ENCODE assay signal across 13 cellular contexts in the genomic region with DNA sequence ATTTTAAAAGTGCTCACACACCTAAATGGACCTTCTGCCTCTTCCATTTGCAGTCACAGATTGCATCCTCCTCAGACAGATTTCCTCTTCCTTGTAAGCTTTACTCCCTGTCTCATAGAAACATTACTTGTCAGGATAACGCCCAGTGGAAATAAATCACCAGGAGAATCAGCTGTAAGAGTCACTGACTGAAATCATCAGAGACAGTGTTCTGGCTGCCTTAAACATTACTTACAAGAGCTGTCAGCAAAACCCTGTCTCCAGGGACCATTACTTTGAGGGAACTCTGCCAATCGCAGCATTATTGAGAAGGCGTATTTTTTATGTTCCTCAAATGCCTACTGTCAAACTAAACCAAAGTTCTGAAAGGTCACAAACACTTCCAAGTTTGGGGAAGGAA. TPM values are rescaled to one million over a fixed set of nuclear protein-coding genes. Genes with fewer than 3 reads are reported as not detected.
DNase-seq lines count a peak whose midpoint lies in the region; ATAC-seq, FAIRE-seq and TF ChIP-seq lines count a peak whose summit lies in the region.
"Had no signal": no experiment of that assay in that cellular context is flagged by ENCODE, and none has a peak within 500 bp of the region (broad histone marks: within the 10 kb centered on the region; RNA-seq: fewer than 3 reads in every experiment).

No MANE protein-coding gene starts in this region.

- H3K36me3 ChIP-seq in breast epithelium (no peaks in the 10 kb centered on the region), endothelial cell of umbilical vein (ENCODE audit: control insufficient read depth in 2 of 2, extremely low read depth in 1 of 2, insufficient read depth in 2 of 2, low read length in 2 of 2) (no peaks in the 10 kb centered on the region), mesenchymal stem cell (ENCODE audit: control insufficient read depth in 1 of 2, insufficient read depth in 2 of 2, low read depth in 1 of 2, low read length in 2 of 2) (no peaks in the 10 kb centered on the region)
- H3K36me3 ChIP-seq: cardiac muscle cell had no signal

- H3K79me2 ChIP-seq in endothelial cell of umbilical vein (ENCODE audit: control insufficient read depth, insufficient read depth, low read length) (peaks cover 84% of the 10 kb centered on the region), H9 (ENCODE audit: insufficient read depth, low read length) (peaks cover 13% of the 10 kb centered on the region; the same call in 1 of the 2 replicates)

- no peak overlapping the region for H2BK5ac ChIP-seq in mesenchymal stem cell (ENCODE audit: low read depth, low read length, poor library complexity, severe bottlenecking)
- H2BK5ac ChIP-seq in H9 (ENCODE audit: insufficient read length, low read length), result no peak overlapping the region

- no peak overlapping the region for H2BK20ac ChIP-seq in H9 (ENCODE audit: low read depth, low read length, poor library complexity, severe bottlenecking)

- H3K9me3 ChIP-seq in breast epithelium (no peaks in the 10 kb centered on the region), endothelial cell of umbilical vein (replicated peaks; ENCODE audit: control insufficient read depth, insufficient read depth, low read length) (no peaks in the 10 kb centered on the region), mesenchymal stem cell (ENCODE audit: control insufficient read depth, low read length) (no peaks in the 10 kb centered on the region), H9 (ENCODE audit: control insufficient read depth, low read depth, low read length) (no peaks in the 10 kb centered on the region)

- no peak overlapping the region for H3K4me3 Mint-ChIP-seq in MCF 10A (ENCODE audit: unreplicated experiment)
- H3K4me3 Mint-ChIP-seq in H9, result no peak overlapping the region
- H3K4me3 Mint-ChIP-seq: naive B cell had no signal

- H3K23ac ChIP-seq in mesenchymal stem cell (ENCODE audit: low read length in 2 of 2), result no peak overlapping the region
- H3K23ac ChIP-seq in H9 (ENCODE audit: insufficient read length, low read depth, low read length), result no peak overlapping the region

- no peak for TF ChIP-seq POLR2A in breast epithelium (IDR thresholded peaks at IDR 0.05)
- TF ChIP-seq POLR2A in endothelial cell of umbilical vein (IDR thresholded peaks at IDR 0.05; ENCODE audit: low read depth, low read length), result no peak

- no peaks in the 10 kb centered on the region for H3K4me1 ChIP-seq in breast epithelium
- peaks cover 35% of the 10 kb centered on the region for H3K4me1 ChIP-seq in endothelial cell of umbilical vein (ENCODE audit: control insufficient read depth, extremely low read depth, insufficient read depth, low read length)
- H3K4me1 ChIP-seq in mesenchymal stem cell (ENCODE audit: control insufficient read depth, insufficient read depth, low read depth, low read length), result peaks cover 2% of the 10 kb centered on the region
- no peaks in the 10 kb centered on the region for H3K4me1 ChIP-seq in H9 (ENCODE audit: insufficient read depth, low read length)

- no peak for FAIRE-seq in endothelial cell of umbilical vein (lab: Jason Lieb, UNC)

- dilution Hi-C loops in endothelial cell of umbilical vein (cut with MboI; ENCODE audit: extremely low pct_ligation_motif_present, low sequenced_read_pairs), result no loop called here

- no peak overlapping the region for H4K8ac ChIP-seq in mesenchymal stem cell (ENCODE audit: low read length)
- H4K8ac ChIP-seq in H9 (replicated peaks; ENCODE audit: insufficient read length, low read depth, low read length), result no peak overlapping the region

- H3K27me3 Mint-ChIP-seq in MCF 10A (ENCODE audit: insufficient read depth, unreplicated experiment), result no peaks in the 10 kb centered on the region
- no peaks in the 10 kb centered on the region for H3K27me3 Mint-ChIP-seq in H9 (ENCODE audit: low read depth)

- POLR2A ChIA-PET in MCF 10A (lab: Yijun Ruan, JAX), result interaction anchor here (0.9 kb wide), 1 partner anchor 15 kb away, joined by 4 read pairs; no protein-coding TSS in a partner anchor
- POLR2A ChIA-PET in endothelial cell of umbilical vein (lab: Charles Lee), result no interaction called here

- H4K91ac ChIP-seq in mesenchymal stem cell (ENCODE audit: low read length) (no peak overlapping the region), H9 (ENCODE audit: insufficient read length, low read depth, low read length) (no peak overlapping the region)

- H2AK5ac ChIP-seq in mesenchymal stem cell (ENCODE audit: low read length, severe bottlenecking) (no peak overlapping the region), H9 (ENCODE audit: insufficient read length, low read length) (no peak overlapping the region)

- H3K36me3 Mint-ChIP-seq in MCF 10A (ENCODE audit: insufficient read depth, unreplicated experiment), result no peaks in the 10 kb centered on the region
- H3K36me3 Mint-ChIP-seq in H9 (ENCODE audit: insufficient read depth in 1 of 3, low read depth in 3 of 3), result peaks cover 9 to 43% (median 12%) of the 10 kb centered on the region in 3 experiments
- H3K36me3 Mint-ChIP-seq: naive B cell had no signal

- H4K20me1 ChIP-seq in endothelial cell of umbilical vein (replicated peaks; ENCODE audit: control insufficient read depth, extremely low read depth, insufficient read depth, low read length) (no peaks in the 10 kb centered on the region), H9 (ENCODE audit: control insufficient read depth, insufficient read depth, insufficient read length) (no peaks in the 10 kb centered on the region)

- no peak overlapping the region for H3K18ac ChIP-seq in mesenchymal stem cell (ENCODE audit: low read depth in 1 of 2, low read length in 2 of 2)
- no peak overlapping the region for H3K18ac ChIP-seq in H9 (ENCODE audit: insufficient read length, low read depth, low read length)

- WGBS in mesenchymal stem cell, result under 1% methylated on average over 3 of the region's 3 CpGs
- WGBS in H9 (ENCODE audit: extremely low coverage, insufficient read length, low lambda C conversion rate), result no CpG with 5 or more reads among the region's 3 CpGs

- DNase-seq in breast epithelium (ENCODE audit: low spot score in 2 of 2), result no peak
- DNase-seq in MCF 10A (ENCODE audit: unreplicated experiment), result no peak
- DNase-seq in endothelial cell of umbilical vein (ENCODE audit: low read depth, low spot score), result peak; percentile 63
- peak; percentile 73 for DNase-seq in mesenchymal stem cell
- DNase-seq in NCI-H510A (lab: John Stamatoyannopoulos, UW), result no peak
- no peak for DNase-seq in H9
- DNase-seq: hypothalamus; KG1; naive B cell; stimulated activated CD4-positive, alpha-beta T cell treated with anti-CD3 and anti-CD28 coated beads, Interleukin-2, amount 100 ng/mL, for 24 hours had no signal

- no peak overlapping the region for H4K5ac ChIP-seq in H9 (ENCODE audit: insufficient read length, low read depth, low read length)

- H3K79me1 ChIP-seq in mesenchymal stem cell (replicated peaks; ENCODE audit: low read length, poor library complexity, severe bottlenecking), result peaks cover 8% of the 10 kb centered on the region
- no peaks in the 10 kb centered on the region for H3K79me1 ChIP-seq in H9 (ENCODE audit: insufficient read depth, low read depth, low read length, poor library complexity, severe bottlenecking)

- H2BK12ac ChIP-seq in mesenchymal stem cell (ENCODE audit: low read length in 2 of 2), result no peak overlapping the region
- no peak overlapping the region for H2BK12ac ChIP-seq in H9 (ENCODE audit: insufficient read length, low read depth, low read length)

- H2AFZ ChIP-seq in endothelial cell of umbilical vein (ENCODE audit: low read depth, low read length), result no peak overlapping the region
- no peak overlapping the region for H2AFZ ChIP-seq in mesenchymal stem cell (ENCODE audit: low read depth, low read length)
- H2AFZ ChIP-seq in H9 (ENCODE audit: low read length), result no peak overlapping the region

- H3K4me3 ChIP-seq in breast epithelium (no peak overlapping the region), endothelial cell of umbilical vein (replicated peaks in 1 of 3; ENCODE audit: insufficient read depth in 1 of 3, low read depth in 1 of 3, low read length in 3 of 3) (no peak overlapping the region), mesenchymal stem cell (ENCODE audit: insufficient read depth in 1 of 2, low read depth in 1 of 2, low read length in 2 of 2) (no peak overlapping the region)
- H3K4me3 ChIP-seq: cardiac muscle cell had no signal

- H3K9ac ChIP-seq in endothelial cell of umbilical vein (replicated peaks; ENCODE audit: extremely low read depth, insufficient read depth, low read length), result no peak overlapping the region
- H3K9ac ChIP-seq in mesenchymal stem cell (ENCODE audit: low read length), result peak overlapping the region; percentile 27
- H3K9ac ChIP-seq in H9 (ENCODE audit: extremely low read depth, insufficient read length, low read length), result no peak overlapping the region

- H3K23me2 ChIP-seq in H9 (ENCODE audit: insufficient read length, low read depth, low read length, poor library complexity, severe bottlenecking), result peaks cover 5% of the 10 kb centered on the region

- no peak overlapping the region for H2BK15ac ChIP-seq in mesenchymal stem cell (ENCODE audit: low read depth, poor library complexity, severe bottlenecking)
- no peak overlapping the region for H2BK15ac ChIP-seq in H9 (ENCODE audit: low read depth, low read length)

- H3K4ac ChIP-seq in mesenchymal stem cell (ENCODE audit: low read depth in 1 of 2, low read length in 2 of 2) (no peak overlapping the region), H9 (ENCODE audit: low read depth, low read length) (no peak overlapping the region)

- H3K27me3 ChIP-seq in breast epithelium (no peaks in the 10 kb centered on the region), endothelial cell of umbilical vein (ENCODE audit: control insufficient read depth in 2 of 2, insufficient read depth in 2 of 2, low read length in 2 of 2) (no peaks in the 10 kb centered on the region), mesenchymal stem cell (ENCODE audit: control insufficient read depth in 1 of 2, insufficient read depth in 1 of 2, low read length in 2 of 2) (no peaks in the 10 kb centered on the region), H9 (ENCODE audit: insufficient read depth, low read length) (no peaks in the 10 kb centered on the region)

- H3K14ac ChIP-seq in mesenchymal stem cell (ENCODE audit: low read length in 2 of 2) (no peak overlapping the region), H9 (ENCODE audit: insufficient read depth, low read length) (no peak overlapping the region)

- peak overlapping the region; percentile 36 to 55 for H3K27ac ChIP-seq in breast epithelium
- H3K27ac ChIP-seq in endothelial cell of umbilical vein (ENCODE audit: insufficient read depth, low read depth, low read length), result peak overlapping the region; percentile 15
- H3K27ac ChIP-seq in mesenchymal stem cell (ENCODE audit: low read length, poor library complexity, severe bottlenecking), result peak overlapping the region; percentile 38
- no peak overlapping the region for H3K27ac ChIP-seq in H9 (ENCODE audit: insufficient read length, low read depth, low read length)
- H3K27ac ChIP-seq: cardiac muscle cell had no signal

- H3K27ac Mint-ChIP-seq in MCF 10A (ENCODE audit: low read depth, unreplicated experiment), result no peak overlapping the region
- peak overlapping the region in 1 of 3 experiments; percentile 69; a peak in 2 of 7 replicates for H3K27ac Mint-ChIP-seq in H9
- H3K27ac Mint-ChIP-seq: naive B cell had no signal

- no peak overlapping the region for H3K56ac ChIP-seq in H9 (ENCODE audit: insufficient read length, low read depth, low read length)

- H3K4me2 ChIP-seq in endothelial cell of umbilical vein (ENCODE audit: insufficient read depth, low read length) (peak overlapping the region; percentile 28), mesenchymal stem cell (ENCODE audit: low read length, poor library complexity, severe bottlenecking) (no peak overlapping the region), H9 (ENCODE audit: insufficient read depth, insufficient read length, low read length) (no peak overlapping the region)

- intact Hi-C loops in breast epithelium (cut with DNase I; ENCODE audit: low total_unique reads), result no loop called here
- intact Hi-C loops in MCF 10A (cut with micrococcal nuclease), result no loop called here
- intact Hi-C loops in endothelial cell of umbilical vein (cut with micrococcal nuclease), result no loop called here

- H3K9me1 ChIP-seq in endothelial cell of umbilical vein (replicated peaks; ENCODE audit: control insufficient read depth, extremely low read depth, insufficient read depth, low read length), result no peaks in the 10 kb centered on the region

- no peak overlapping the region for H2BK120ac ChIP-seq in mesenchymal stem cell (ENCODE audit: low read depth, low read length)
- H2BK120ac ChIP-seq in H9 (ENCODE audit: low read depth, low read length, poor library complexity, severe bottlenecking), result no peak overlapping the region

- TF ChIP-seq CTCF in breast epithelium (IDR thresholded peaks at IDR 0.05) (no peak), MCF 10A (IDR thresholded peaks at IDR 0.05; ENCODE audit: unreplicated experiment) (no peak), endothelial cell of umbilical vein (IDR thresholded peaks at IDR 0.05; ENCODE audit: extremely low read depth in 1 of 2, insufficient read depth in 1 of 2, low read depth in 1 of 2, low read length in 2 of 2) (no peak), H9 (conservative IDR thresholded peaks at IDR 0.05) (no peak)

- H3K4me1 Mint-ChIP-seq in MCF 10A (ENCODE audit: insufficient read depth, unreplicated experiment), result peaks cover 6% of the 10 kb centered on the region
- peaks cover 29 to 40% of the 10 kb centered on the region in 2 experiments for H3K4me1 Mint-ChIP-seq in H9
- H3K4me1 Mint-ChIP-seq: naive B cell had no signal

- ATAC-seq in GM18520 (IDR thresholded peaks at IDR 0.05; ENCODE audit: unreplicated experiment) (no peak), HG03097 (IDR thresholded peaks at IDR 0.05; ENCODE audit: low FRiP score, unreplicated experiment) (no peak)

- CTCF ChIA-PET in MCF 10A (lab: Yijun Ruan, JAX), result interaction anchor here (0.7 to 1.3 kb wide), 4 partner anchors 13 to 75 kb away, joined by 3 to 7 read pairs (median 6); no protein-coding TSS in a partner anchor
- CTCF ChIA-PET in endothelial cell of umbilical vein (lab: Charles Lee), result interaction anchor here (0.5 to 2.7 kb wide), 8 partner anchors 17 to 86 kb away, joined by 3 to 14 read pairs (median 4); no protein-coding TSS in a partner anchor

- H3K9me3 Mint-ChIP-seq in MCF 10A (ENCODE audit: unreplicated experiment), result no peaks in the 10 kb centered on the region
- H3K9me3 Mint-ChIP-seq in H9, result peaks cover 0 to 4% of the 10 kb centered on the region in 2 experiments; a peak in 1 of 5 replicates

- no TSS peak for BruUV-seq in MCF 10A (replicated peaks; lab: Mats Ljungman, UMichigan)
- BruUV-seq in endothelial cell of umbilical vein (replicated peaks; lab: Mats Ljungman, UMichigan), result no TSS peak

- no peak overlapping the region for H3T11ph ChIP-seq in H9 (ENCODE audit: low read length)

RNA-seq across cellular contexts. Expression of gene DPYSL3, which starts 5.9 kb away (rescaled TPM):
- total RNA-seq in breast epithelium (10 to 100 TPM; 34.4 to 73.1 (median 34.7) TPM), MCF 10A (2022) (8.2 and 8.9 TPM in 2 replicates), endothelial cell of umbilical vein (142 and 146 TPM in 2 replicates), H9 (2021) (510 and 515 TPM in 2 replicates)
- polyA plus RNA-seq in endothelial cell of umbilical vein, result 80.3 and 81.6 TPM in 2 replicates
- 88.1 and 93.4 TPM in 2 replicates for polyA plus RNA-seq in endothelial cell of umbilical vein (2011; cell fraction: cytosol; rRNA removed)
- 165 and 213 TPM in 2 replicates for polyA plus RNA-seq in endothelial cell of umbilical vein (2011; cell fraction: nucleus; rRNA removed)
- polyA plus RNA-seq in endothelial cell of umbilical vein (2012), result 70.9 and 78.2 TPM in 2 replicates
- 154 and 180 TPM in 2 replicates for polyA minus RNA-seq in endothelial cell of umbilical vein
- not detected for polyA minus RNA-seq in endothelial cell of umbilical vein (2011; cell fraction: cytosol; rRNA and poly(A)+ RNA removed)
- 111 and 158 TPM in 2 replicates for polyA minus RNA-seq in endothelial cell of umbilical vein (2011; cell fraction: nucleus; rRNA and poly(A)+ RNA removed)
- 27.3 TPM for polyA plus RNA-seq in mesenchymal stem cell (2013, experiment 1 of 2)
- 26.8 TPM for polyA plus RNA-seq in mesenchymal stem cell (2013, experiment 2 of 2)

Comparison
In these comparisons a context has a peak if more than half of its experiments do, and no peak if none do; other contexts are left out.
1. DNase-seq: peak in endothelial cell of umbilical vein (single experiment) and mesenchymal stem cell (single experiment); none in breast epithelium (0 of 2), MCF 10A (single experiment), NCI-H510A (single experiment) and H9 (single experiment).